Comparison of ENCODE assay signal across 1 cellular context in genomic region chr12:753401-754237, GRCh38.
TF ChIP-seq lines count a peak whose summit lies in the region.

No MANE protein-coding gene starts in this region.

TF ChIP-seq in GM12878, 131 proteins besides CTCF, POLR2A, EP300 and RAD21 (continued from another document and continues in another):
- TF ChIP-seq BCLAF1 (IDR thresholded peaks at IDR 0.05) (no peak), ZBTB11 (CRISPR knock-in tag; IDR thresholded peaks at IDR 0.05) (no peak), ZNF207 (IDR thresholded peaks at IDR 0.05; ENCODE audit: borderline replicate concordance) (no peak), SMC3 (IDR thresholded peaks at IDR 0.05; ENCODE audit: borderline replicate concordance, low read length) (no peak), PKNOX1 (IDR thresholded peaks at IDR 0.05) (no peak), SIN3A (IDR thresholded peaks at IDR 0.05; ENCODE audit: low read depth, low read length) (no peak), TCF7 (IDR thresholded peaks at IDR 0.05; ENCODE audit: borderline replicate concordance) (no peak), JUNB (IDR thresholded peaks at IDR 0.05) (no peak), PAX8 (IDR thresholded peaks at IDR 0.05) (no peak), BMI1 (IDR thresholded peaks at IDR 0.05; ENCODE audit: borderline replicate concordance) (no peak), CBX5 (IDR thresholded peaks at IDR 0.05; ENCODE audit: low read depth) (no peak), RFX5 (IDR thresholded peaks at IDR 0.05; ENCODE audit: low read depth, low read length) (no peak), HDGF (IDR thresholded peaks at IDR 0.05) (no peak), MEF2A (IDR thresholded peaks at IDR 0.05; ENCODE audit: insufficient read depth, low read depth, low read length) (no peak), REST (IDR thresholded peaks at IDR 0.05; ENCODE audit: low read depth, low read length) (no peak), ZNF274 (IDR thresholded peaks at IDR 0.05; ENCODE audit: insufficient read depth, insufficient read length) (no peak), EED (IDR thresholded peaks at IDR 0.05; ENCODE audit: low read depth) (peak; percentile 78), KDM1A (IDR thresholded peaks at IDR 0.05; ENCODE audit: borderline replicate concordance) (no peak), IKZF2 (IDR thresholded peaks at IDR 0.05) (peak; percentile 52 to 63; a peak in 2 of 4 replicates), BRCA1 (IDR thresholded peaks at IDR 0.05; ENCODE audit: low read depth, low read length) (no peak), RBBP5 (conservative IDR thresholded peaks at IDR 0.05) (no peak), ZNF687 (IDR thresholded peaks at IDR 0.05) (no peak), FOXM1 (IDR thresholded peaks at IDR 0.05; ENCODE audit: low read depth, low read length) (no peak), PBX3 (IDR thresholded peaks at IDR 0.05; ENCODE audit: insufficient replicate concordance, low read depth, low read length) (no peak), ZNF622 (IDR thresholded peaks at IDR 0.05) (no peak), SUZ12 (IDR thresholded peaks at IDR 0.05; ENCODE audit: unreplicated experiment) (no peak), LARP7 (IDR thresholded peaks at IDR 0.05) (no peak; the same call in 1 of the 2 replicates), PAX5 (IDR thresholded peaks at IDR 0.05; ENCODE audit: borderline replicate concordance, low read depth, low read length) (no peak), CEBPB (IDR thresholded peaks at IDR 0.05; ENCODE audit: borderline replicate concordance in 1 of 2, low read depth in 2 of 2, low read length in 2 of 2) (no peak), SPI1 (IDR thresholded peaks at IDR 0.05; ENCODE audit: borderline replicate concordance, insufficient read depth, low read depth, low read length) (peak; percentile 34; the same call in 1 of the 2 replicates), POLR2AphosphoS5 (IDR thresholded peaks at IDR 0.05; ENCODE audit: low read length) (no peak; the same call in 1 of the 2 replicates), MTA3 (IDR thresholded peaks at IDR 0.05; ENCODE audit: borderline replicate concordance, low read length) (no peak; the same call in 1 of the 2 replicates), CBX3 (IDR thresholded peaks at IDR 0.05; ENCODE audit: borderline replicate concordance, low read depth) (no peak), ZSCAN29 (IDR thresholded peaks at IDR 0.05) (no peak), HDAC2 (IDR thresholded peaks at IDR 0.05) (no peak), RCOR1 (conservative IDR thresholded peaks at IDR 0.05; ENCODE audit: low read depth, low read length) (no peak), NR2C1 (IDR thresholded peaks at IDR 0.05) (no peak), TBL1XR1 (IDR thresholded peaks at IDR 0.05; ENCODE audit: low read depth, low read length) (no peak), SIX5 (IDR thresholded peaks at IDR 0.05; ENCODE audit: low read depth, low read length, severe bottlenecking) (no peak), NRF1 (conservative IDR thresholded peaks at IDR 0.05; ENCODE audit: low read depth, low read length) (no peak), E4F1 (IDR thresholded peaks at IDR 0.05; ENCODE audit: borderline replicate concordance, partially characterized antibody) (no peak), RELB (IDR thresholded peaks at IDR 0.05; ENCODE audit: low read depth) (no peak; the same call in 1 of the 2 replicates), ASH2L (IDR thresholded peaks at IDR 0.05; ENCODE audit: borderline replicate concordance, low read depth) (no peak), CHD2 (IDR thresholded peaks at IDR 0.05; ENCODE audit: borderline replicate concordance, low read depth, low read length) (no peak), HCFC1 (IDR thresholded peaks at IDR 0.05; ENCODE audit: low read length) (no peak), ZNF217 (IDR thresholded peaks at IDR 0.05) (no peak)
